Comparison of ENCODE assay signal across 31 cellular contexts in the genomic region with DNA sequence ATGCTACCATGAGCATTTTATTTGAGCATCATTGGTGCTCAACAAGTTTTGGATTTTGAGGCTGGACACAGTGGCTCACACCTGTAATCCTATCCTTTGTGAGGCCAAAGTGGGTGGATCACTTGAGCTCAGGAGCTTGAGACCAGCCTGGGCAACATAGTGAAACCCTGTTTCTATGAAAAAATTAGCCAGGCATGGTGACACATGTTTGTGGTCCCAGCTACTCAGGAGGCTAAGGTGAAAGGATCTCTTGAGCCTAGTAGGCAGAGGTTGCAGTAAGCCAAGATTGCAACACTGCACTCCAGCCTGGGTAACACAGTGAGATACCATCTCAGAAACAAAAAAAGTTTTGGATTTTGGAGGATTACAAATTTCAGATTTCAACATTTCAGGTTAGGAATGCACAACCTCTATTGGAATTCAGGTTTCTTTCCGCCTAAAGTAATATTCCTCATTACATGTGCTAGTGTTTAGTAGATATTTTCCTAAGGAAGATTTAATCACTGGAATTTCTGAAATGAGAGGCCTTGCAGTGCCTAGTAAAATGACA.
"Had no signal": no experiment of that assay in that cellular context is flagged by ENCODE, and none has a peak within 500 bp of the region (broad histone marks: within the 10 kb centered on the region; RNA-seq: fewer than 3 reads in every experiment).

No MANE protein-coding gene starts in this region.

- H3K4me3 Mint-ChIP-seq: activated T-cell treated with anti-CD3 and anti-CD28 coated beads, Interleukin-2, amount 50 U/mL, for 24 hours; natural killer cell treated with Interleukin-12 subunit alpha and Interleukin-12 subunit beta and Interleukin-15 and Interleukin-18, amount 100 ng/mL, for 72 hours; stimulated activated naive CD8-positive, alpha-beta T cell treated with anti-CD3 and anti-CD28 coated beads, Interleukin-15, Interleukin-2, amounts not matched to agents 100 ng/mL and 50 ng/mL, for 24 hours; T-helper 1 cell treated with Interleukin-12 subunit alpha and Interleukin-12 subunit beta and Interleukin-4 antibody, amounts not matched to agents 30 μg/mL and 1 μg/mL, for 36 hours; type B pancreatic cell had no signal

- H3K27me3 ChIP-seq: body of pancreas, cardiac muscle cell, colonic mucosa, esophagus squamous epithelium, heart right ventricle, neutrophil, right lobe of liver, vagina had no signal

- H3K27ac Mint-ChIP-seq: activated T-helper 2 cell treated with anti-CD3 and anti-CD28 coated beads, Interferon-gamma antibody, Interleukin-2, Interleukin-4, amounts not matched to agents 10 μg/mL and 5 μg/mL and 100 μg/mL, durations not matched to agents 14 hours and 24 hours and 36 hours; natural killer cell treated with Interleukin-12 subunit alpha and Interleukin-12 subunit beta and Interleukin-15 and Interleukin-18, amount 100 ng/mL, for 72 hours; stimulated activated naive CD8-positive, alpha-beta T cell treated with anti-CD3 and anti-CD28 coated beads, Interleukin-15, Interleukin-2, amounts not matched to agents 100 ng/mL and 50 ng/mL, for 24 hours; T-helper 1 cell treated with Interleukin-12 subunit alpha and Interleukin-12 subunit beta and Interleukin-4 antibody, amounts not matched to agents 30 μg/mL and 1 μg/mL, for 36 hours; type B pancreatic cell had no signal

- H3K4me1 ChIP-seq: body of pancreas, colonic mucosa, esophagus squamous epithelium, heart right ventricle, left ventricle myocardium inferior, right lobe of liver, vagina had no signal

- H3K9me3 Mint-ChIP-seq: activated naive CD4-positive, alpha-beta T cell treated with anti-CD3 and anti-CD28 coated beads, Interleukin-2, amount 50 U/mL, for 72 hours; activated T-cell treated with anti-CD3 and anti-CD28 coated beads, Interleukin-2, amount 50 U/mL, for 24 hours; activated T-helper 2 cell treated with anti-CD3 and anti-CD28 coated beads, Interferon-gamma antibody, Interleukin-2, Interleukin-4, amounts not matched to agents 10 μg/mL and 5 μg/mL and 100 μg/mL, durations not matched to agents 14 hours and 24 hours and 36 hours; natural killer cell treated with Interleukin-12 subunit alpha and Interleukin-12 subunit beta and Interleukin-15 and Interleukin-18, amount 100 ng/mL, for 72 hours; stimulated activated naive CD8-positive, alpha-beta T cell treated with anti-CD3 and anti-CD28 coated beads, Interleukin-15, Interleukin-2, amounts not matched to agents 100 ng/mL and 50 ng/mL, for 24 hours; T-helper 1 cell treated with Interleukin-12 subunit alpha and Interleukin-12 subunit beta and Interleukin-4 antibody, amounts not matched to agents 30 μg/mL and 1 μg/mL, for 36 hours; type B pancreatic cell had no signal

- H3K9me3 ChIP-seq: body of pancreas, colonic mucosa, esophagus squamous epithelium, heart right ventricle, left ventricle myocardium inferior, mucosa of descending colon, neutrophil, right lobe of liver, thoracic aorta, vagina had no signal

- H3K27me3 Mint-ChIP-seq: activated T-cell treated with anti-CD3 and anti-CD28 coated beads, Interleukin-2, amount 50 U/mL, for 24 hours; natural killer cell treated with Interleukin-12 subunit alpha and Interleukin-12 subunit beta and Interleukin-15 and Interleukin-18, amount 100 ng/mL, for 72 hours; stimulated activated naive CD8-positive, alpha-beta T cell treated with anti-CD3 and anti-CD28 coated beads, Interleukin-15, Interleukin-2, amounts not matched to agents 100 ng/mL and 50 ng/mL, for 24 hours; type B pancreatic cell had no signal

- H3K4me3 ChIP-seq: body of pancreas, cardiac muscle cell, colonic mucosa, esophagus squamous epithelium, heart right ventricle, left ventricle myocardium inferior, lung, mucosa of descending colon, right lobe of liver, thoracic aorta, vagina had no signal

- H3K27ac ChIP-seq: body of pancreas, cardiac muscle cell, colonic mucosa, epithelial cell of prostate, esophagus squamous epithelium, heart right ventricle, left ventricle myocardium inferior, neutrophil, right lobe of liver, thoracic aorta, vagina, VCaP had no signal

- DNase-seq: activated CD4-positive, alpha-beta T cell treated with anti-CD3 and anti-CD28 coated beads for 48 hours; activated CD4-positive, alpha-beta T cell treated with anti-CD3 and anti-CD28 coated beads, Interleukin-2, amount 50 U/mL, for 48 hours; activated CD8-positive, alpha-beta memory T cell treated with anti-CD3 and anti-CD28 coated beads, Interleukin-2, amount 50 U/mL, for 48 hours; activated naive CD4-positive, alpha-beta T cell; activated T-cell treated with anti-CD3 and anti-CD28 coated beads, Interleukin-2, amount 50 U/mL, for 24 hours; aorta; body of pancreas; cerebellar nuclear complex; colonic mucosa; effector CD8-positive, alpha-beta T cell; esophagus squamous epithelium; foreskin melanocyte; heart right ventricle; left ventricle myocardium inferior; mucosa of descending colon; right lobe of liver; stimulated activated CD4-positive, alpha-beta T cell treated with anti-CD3 and anti-CD28 coated beads, Interleukin-2, amount 100 ng/mL, for 48 hours; T-helper 9 cell had no signal

- ATAC-seq: activated naive CD4-positive, alpha-beta T cell treated with anti-CD3 and anti-CD28 coated beads, Interleukin-2, amount 50 U/mL, for 72 hours; body of pancreas; heart right ventricle; mucosa of descending colon; natural killer cell treated with Interleukin-12 subunit alpha and Interleukin-12 subunit beta and Interleukin-15 and Interleukin-18, amount 100 ng/mL, for 72 hours; right lobe of liver had no signal

- H3K36me3 ChIP-seq: colonic mucosa had no signal
